ENCODE assay signal across 25 cellular contexts in genomic region chr16:56722200-56722842, GRCh38. TPM values are rescaled to one million over a fixed set of nuclear protein-coding genes. Genes with fewer than 3 reads are reported as not detected.
"Had no signal": no experiment of that assay in that cellular context is flagged by ENCODE, and none has a peak within 500 bp of the region (broad histone marks: within the 10 kb centered on the region; RNA-seq: fewer than 3 reads in every experiment).

No MANE protein-coding gene starts in this region.

- H3K4me3 ChIP-seq: SJSA1, SK-N-MC had no signal

- H3K27me3 ChIP-seq: SJSA1 had no signal

- H3K27ac ChIP-seq: KMS-11, SJSA1, SK-N-MC had no signal

- H3K9ac ChIP-seq: KMS-11 had no signal

- FAIRE-seq: HepG2, RCC 7860 had no signal

- H3K4me1 ChIP-seq: SJSA1 had no signal

- H3K4me2 ChIP-seq: KMS-11 had no signal

- H3K36me3 ChIP-seq: SJSA1 had no signal

- ATAC-seq: HepG2 had no signal

- H3K9me3 ChIP-seq: SJSA1 had no signal

- DNase-seq: IMR-90, Kasumi-1, MM.1S, NCI-H1092 treated with DMSO at 0.1 percent for 48 hours, NCI-H1436, NCI-H187, NCI-H2029, NCI-H2081 treated with DMSO at 0.1 percent for 48 hours, NCI-H2171, NCI-H226, NCI-H446, NCI-H510A, NCI-H524 treated with DMSO at 0.1 percent for 48 hours, NCI-H69, NCI-H774, Right ventricle myocardium superior, RPMI8226, SIG-M5 had no signal

RNA-seq across cellular contexts. Expression of gene MT1H, which starts 52.7 kb away (rescaled TPM):
- total RNA-seq: HT1080, IMR-90, M059J, Right ventricle myocardium superior, SJSA1 had no signal
- polyA plus RNA-seq: HepG2, IMR-90 had no signal

RNA-seq across cellular contexts. Expression of gene MT1G, which starts 54.5 kb away (rescaled TPM):
- total RNA-seq: IMR-90, SJSA1 had no signal
